ENCODE assay signal across 24 cellular contexts in the genomic region with DNA sequence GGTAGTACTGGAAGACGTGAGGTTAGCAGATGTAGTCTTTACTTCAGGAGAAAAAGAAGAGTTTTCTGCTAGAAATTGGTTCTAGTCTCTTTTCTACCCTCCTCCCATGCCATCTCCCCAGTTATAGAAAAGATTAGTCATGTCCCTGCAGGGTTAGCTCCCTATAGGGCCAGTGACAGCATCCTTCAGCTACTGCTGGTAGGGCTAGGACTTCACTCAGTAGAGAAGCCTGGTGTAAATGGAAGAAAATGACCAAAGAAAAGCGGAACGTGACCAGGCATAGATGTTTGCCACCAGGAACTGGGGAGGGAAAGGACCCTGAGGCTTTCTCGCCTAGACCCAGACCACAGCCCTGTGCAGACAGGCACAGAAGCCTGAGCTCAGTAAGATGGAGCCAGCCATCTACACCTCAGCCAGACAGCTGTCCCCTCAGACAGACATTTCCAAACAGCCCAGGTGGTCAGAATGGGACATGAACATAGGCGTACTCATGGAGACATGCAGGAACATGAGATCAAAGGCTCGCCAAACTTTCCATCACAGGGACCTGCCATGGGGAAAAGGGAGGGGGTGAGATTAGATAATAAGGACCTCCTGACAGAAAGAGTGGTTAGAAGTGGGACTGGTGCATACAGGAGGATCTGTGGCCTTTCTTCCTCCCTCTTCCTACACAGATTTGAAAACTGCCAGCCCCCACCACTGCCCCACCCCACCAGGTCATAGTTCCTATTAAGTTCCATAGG. TPM values are rescaled to one million over a fixed set of nuclear protein-coding genes. Genes with fewer than 3 reads are reported as not detected.
"Had no signal": no experiment of that assay in that cellular context is flagged by ENCODE, and none has a peak within 500 bp of the region (broad histone marks: within the 10 kb centered on the region; RNA-seq: fewer than 3 reads in every experiment).

No MANE protein-coding gene starts in this region.

- H3K27me3 ChIP-seq: colonic mucosa, testis, tibial nerve had no signal

- H3K9me3 ChIP-seq: colonic mucosa, gastroesophageal sphincter, psoas muscle, testis, tibial nerve, upper lobe of right lung had no signal

- H3K4me2 ChIP-seq: neural progenitor cell had no signal

- H3K4me3 ChIP-seq: colonic mucosa, gastroesophageal sphincter, lung, neural progenitor cell, psoas muscle, testis, tibial nerve, upper lobe of right lung had no signal

- ATAC-seq: esophagus mucosa; gastroesophageal sphincter; left colon; left ventricle myocardium superior; natural killer cell treated with Interleukin-12 subunit alpha and Interleukin-12 subunit beta and Interleukin-15 and Interleukin-18, amount 100 ng/mL, for 72 hours; psoas muscle; sciatic nerve; upper lobe of right lung had no signal

- H2AFZ ChIP-seq: neural progenitor cell had no signal

- H3K9ac ChIP-seq: neural progenitor cell had no signal

- H3K36me3 ChIP-seq: colonic mucosa, gastroesophageal sphincter, neural progenitor cell, tibial nerve, upper lobe of right lung had no signal

- H3K27ac ChIP-seq: colonic mucosa, gastroesophageal sphincter, neural progenitor cell, psoas muscle, testis, tibial nerve, upper lobe of right lung had no signal

- DNase-seq: caudate nucleus; colonic mucosa; effector CD8-positive, alpha-beta T cell; glutamatergic neuron; left colon; left ventricle myocardium superior; mesenchymal stem cell; midbrain; psoas muscle; retina; stimulated activated CD4-positive, alpha-beta T cell treated with anti-CD3 and anti-CD28 coated beads, Interleukin-2, amount 100 ng/mL, for 24 hours; testis; upper lobe of right lung had no signal

- H3K4me1 ChIP-seq: colonic mucosa, neural progenitor cell, psoas muscle, testis, tibial nerve, upper lobe of right lung had no signal

RNA-seq across cellular contexts. Expression of a gene that starts 23.5 kb away (rescaled TPM):
- total RNA-seq: cerebellum; colonic mucosa; dermis microvascular lymphatic vessel endothelial cell; fibroblast of villous mesenchyme; gastroesophageal sphincter; left colon; left ventricle myocardium superior; natural killer cell treated with Interleukin-12 subunit alpha and Interleukin-12 subunit beta and Interleukin-15 and Interleukin-18, amount 100 ng/mL, for 72 hours; psoas muscle; skeletal muscle tissue; tibial nerve; upper lobe of right lung had no signal
- polyA plus RNA-seq: psoas muscle had no signal

RNA-seq across cellular contexts. Expression of a gene that starts 32.1 kb away (rescaled TPM):
- total RNA-seq: dermis microvascular lymphatic vessel endothelial cell; fibroblast of villous mesenchyme; natural killer cell treated with Interleukin-12 subunit alpha and Interleukin-12 subunit beta and Interleukin-15 and Interleukin-18, amount 100 ng/mL, for 72 hours; psoas muscle had no signal
